ENCODE assay signal across 19 cellular contexts in genomic region chr10:77669892-77670291, GRCh38. TPM values are rescaled to one million over a fixed set of nuclear protein-coding genes. Genes with fewer than 3 reads are reported as not detected.
DNase-seq lines count a peak whose midpoint lies in the region; ATAC-seq and TF ChIP-seq lines count a peak whose summit lies in the region.
"Had no signal": no experiment of that assay in that cellular context is flagged by ENCODE, and none has a peak within 500 bp of the region (broad histone marks: within the 10 kb centered on the region; RNA-seq: fewer than 3 reads in every experiment).

No MANE protein-coding gene starts in this region.

- H3K9me2 ChIP-seq in PC-3 (replicated peaks; ENCODE audit: low read length) = no peaks in the 10 kb centered on the region

- H4K20me1 ChIP-seq in PC-3 (ENCODE audit: low read length) = no peaks in the 10 kb centered on the region

- TF ChIP-seq CTCF in natural killer cell (IDR thresholded peaks at IDR 0.05) (no peak), PC-3 (conservative IDR thresholded peaks at IDR 0.05; ENCODE audit: low read depth, low read length) (no peak), right atrium auricular region (IDR thresholded peaks at IDR 0.05) (no peak)
- no peak for TF ChIP-seq CTCF in CD4-positive, alpha-beta T cell (IDR thresholded peaks at IDR 0.05)

- peaks cover 23 to 27% of the 10 kb centered on the region in 2 donors for H3K27me3 Mint-ChIP-seq in natural killer cell treated with Interleukin-12 subunit alpha and Interleukin-12 subunit beta and Interleukin-15 and Interleukin-18, amount 100 ng/mL, for 72 hours
- peaks cover 13 to 35% of the 10 kb centered on the region in 2 donors for H3K27me3 Mint-ChIP-seq in natural killer cell (ENCODE audit: low read depth in 2 of 2)
- peaks cover 48% of the 10 kb centered on the region for H3K27me3 Mint-ChIP-seq in CD4-positive, alpha-beta T cell

- H3K36me3 ChIP-seq in PC-3 (ENCODE audit: low read depth, low read length) (no peaks in the 10 kb centered on the region), right atrium auricular region (no peaks in the 10 kb centered on the region)

- H3K27ac Mint-ChIP-seq in natural killer cell treated with Interleukin-12 subunit alpha and Interleukin-12 subunit beta and Interleukin-15 and Interleukin-18, amount 100 ng/mL, for 72 hours = no peak overlapping the region
- no peak overlapping the region for H3K27ac Mint-ChIP-seq in natural killer cell
- H3K27ac Mint-ChIP-seq in CD4-positive, alpha-beta T cell = no peak overlapping the region
- H3K27ac Mint-ChIP-seq: CD14-positive monocyte had no signal

- H3K27me3 ChIP-seq in PC-3 (ENCODE audit: low read length) = peaks cover 4% of the 10 kb centered on the region; the same call in 1 of the 2 replicates
- H3K27me3 ChIP-seq in CD4-positive, alpha-beta T cell (ENCODE audit: control insufficient read depth, insufficient read depth, low read length) = no peaks in the 10 kb centered on the region
- H3K27me3 ChIP-seq in right atrium auricular region = no peaks in the 10 kb centered on the region

- no peak overlapping the region for H3K9ac ChIP-seq in PC-3 (ENCODE audit: low read length)

- intact Hi-C loops in natural killer cell (cut with micrococcal nuclease) (no loop called here), PC-3 (cut with micrococcal nuclease) (no loop called here)
- intact Hi-C loops in CD4-positive, alpha-beta T cell (cut with DNase I, micrococcal nuclease) = no loop called here

- H3K27ac ChIP-seq in PC-3 (ENCODE audit: low read length) (no peak overlapping the region), right atrium auricular region (no peak overlapping the region)
- H3K27ac ChIP-seq in CD4-positive, alpha-beta T cell (ENCODE audit: low read depth, low read length) = no peak overlapping the region
- H3K27ac ChIP-seq: HL-60 had no signal

- POLR2A ChIA-PET in PC-3 (lab: Charles Lee; ENCODE audit: unreplicated experiment) = no interaction called here
- POLR2A ChIA-PET in CD4-positive, alpha-beta T cell (lab: Charles Lee) = no interaction called here

- CTCF ChIA-PET in PC-3 (lab: Charles Lee) = no interaction called here
- CTCF ChIA-PET in CD4-positive, alpha-beta T cell (lab: Charles Lee) = no interaction called here

- peak overlapping the region; percentile 26 for H3K4me3 Mint-ChIP-seq in natural killer cell treated with Interleukin-12 subunit alpha and Interleukin-12 subunit beta and Interleukin-15 and Interleukin-18, amount 100 ng/mL, for 72 hours
- H3K4me3 Mint-ChIP-seq in natural killer cell = no peak overlapping the region
- H3K4me3 Mint-ChIP-seq in CD4-positive, alpha-beta T cell = no peak overlapping the region

- ATAC-seq in natural killer cell treated with Interleukin-12 subunit alpha and Interleukin-12 subunit beta and Interleukin-15 and Interleukin-18, amount 100 ng/mL, for 72 hours = no peak
- ATAC-seq in natural killer cell = no peak
- ATAC-seq in PC-3 = peak; percentile 52
- no peak for ATAC-seq in CD4-positive, alpha-beta T cell (ENCODE audit: poor library complexity)

- DNase-seq in natural killer cell treated with Interleukin-12 subunit alpha and Interleukin-12 subunit beta and Interleukin-15 and Interleukin-18, amount 100 ng/mL, for 72 hours (ENCODE audit: low spot score) = no peak
- no peak for DNase-seq in natural killer cell
- DNase-seq in PC-3 = peak; percentile 67
- DNase-seq in fibroblast of peridontal ligament (ENCODE audit: extremely low read depth) = peak; percentile 19
- no peak for DNase-seq in DMS 273 treated with DMSO at 0.1 percent for 48 hours (lab: John Stamatoyannopoulos, UW)
- no peak for DNase-seq in CD4-positive, alpha-beta T cell
- no peak for DNase-seq in right atrium auricular region (ENCODE audit: low spot score)
- DNase-seq in activated T-cell treated with anti-CD3 and anti-CD28 coated beads, Interleukin-2, amount 50 U/mL, for 1 hour = no peak
- DNase-seq: Calu3, DMS79, GF-D8, KG1, NCI-H1105 treated with DMSO at 0.1 percent for 48 hours, NCI-H187 treated with DMSO at 0.1 percent for 48 hours, NCI-H446 treated with DMSO at 0.1 percent for 48 hours, NCI-H774, SIG-M5 had no signal

- peaks cover 12 to 19% of the 10 kb centered on the region in 2 donors for H3K4me1 Mint-ChIP-seq in natural killer cell treated with Interleukin-12 subunit alpha and Interleukin-12 subunit beta and Interleukin-15 and Interleukin-18, amount 100 ng/mL, for 72 hours (ENCODE audit: low read depth in 2 of 2)
- peaks cover 10% of the 10 kb centered on the region in 2 donors for H3K4me1 Mint-ChIP-seq in natural killer cell
- H3K4me1 Mint-ChIP-seq in CD4-positive, alpha-beta T cell (ENCODE audit: low read depth) = no peaks in the 10 kb centered on the region

- no peaks in the 10 kb centered on the region for H3K9me3 Mint-ChIP-seq in natural killer cell treated with Interleukin-12 subunit alpha and Interleukin-12 subunit beta and Interleukin-15 and Interleukin-18, amount 100 ng/mL, for 72 hours
- H3K9me3 Mint-ChIP-seq in natural killer cell = no peaks in the 10 kb centered on the region
- H3K9me3 Mint-ChIP-seq in CD4-positive, alpha-beta T cell = no peaks in the 10 kb centered on the region

- H3K4me1 ChIP-seq in PC-3 (ENCODE audit: insufficient read depth, low read length) (peaks cover 8% of the 10 kb centered on the region; the same call in 1 of the 2 replicates), right atrium auricular region (no peaks in the 10 kb centered on the region)

- no peaks in the 10 kb centered on the region for H3K36me3 Mint-ChIP-seq in natural killer cell treated with Interleukin-12 subunit alpha and Interleukin-12 subunit beta and Interleukin-15 and Interleukin-18, amount 100 ng/mL, for 72 hours
- H3K36me3 Mint-ChIP-seq in natural killer cell = no peaks in the 10 kb centered on the region
- no peaks in the 10 kb centered on the region for H3K36me3 Mint-ChIP-seq in CD4-positive, alpha-beta T cell (ENCODE audit: low read depth)
- H3K36me3 Mint-ChIP-seq: CD14-positive monocyte had no signal

- H2AFZ ChIP-seq in PC-3 (ENCODE audit: low read length) = no peak overlapping the region

- no peaks in the 10 kb centered on the region for H3K79me2 ChIP-seq in PC-3 (ENCODE audit: low read length)

- H3F3A ChIP-seq in PC-3 (ENCODE audit: low read length, unreplicated experiment) = no peaks in the 10 kb centered on the region

- H3K4me2 ChIP-seq in PC-3 (ENCODE audit: low read length) = no peak overlapping the region

- H3K9me3 ChIP-seq in PC-3 (ENCODE audit: low read length) (no peaks in the 10 kb centered on the region), right atrium auricular region (no peaks in the 10 kb centered on the region)
- H3K9me3 ChIP-seq in CD4-positive, alpha-beta T cell (ENCODE audit: control insufficient read depth, low read length) = no peaks in the 10 kb centered on the region

- no peak overlapping the region for H3K4me3 ChIP-seq in PC-3 (ENCODE audit: low read length)
- H3K4me3 ChIP-seq in right atrium auricular region = no peak overlapping the region

- no TSS peak for BruUV-seq in PC-3 (replicated peaks; lab: Mats Ljungman, UMichigan)

RNA-seq across cellular contexts. Expression of gene KCNMA1, which starts 32.3 kb away (rescaled TPM):
- 1 to 10 TPM in 1 of 2 donors, not detected in 1; 2.8 TPM for total RNA-seq in natural killer cell treated with Interleukin-12 subunit alpha and Interleukin-12 subunit beta and Interleukin-15 and Interleukin-18, amount 100 ng/mL, for 72 hours
- total RNA-seq in natural killer cell (1 to 10 TPM in 1 of 3 donors, under 1 TPM in 2; 0.40 to 1.8 (median 0.63) TPM), PC-3 (2014; rRNA removed) (143 and 193 TPM in 2 replicates), right atrium auricular region (1 to 10 TPM; 2.3 to 3.5 TPM)
- total RNA-seq in CD4-positive, alpha-beta T cell = not detected

Comparison
In these comparisons a context has a peak if more than half of its experiments do, and no peak if none do; other contexts are left out.
1. DNase-seq: peak in PC-3 (single experiment) and fibroblast of peridontal ligament (single experiment); none in natural killer cell treated with Interleukin-12 subunit alpha and Interleukin-12 subunit beta and Interleukin-15 and Interleukin-18, amount 100 ng/mL, for 72 hours (single experiment), natural killer cell (single experiment), DMS 273 treated with DMSO at 0.1 percent for 48 hours (single experiment), CD4-positive, alpha-beta T cell (0 of 10), right atrium auricular region (single experiment) and activated T-cell treated with anti-CD3 and anti-CD28 coated beads, Interleukin-2, amount 50 U/mL, for 1 hour (single experiment).
2. RNA of gene KCNMA1, which starts 32.3 kb away (total RNA-seq): 143 to 193 TPM in PC-3; 2.3 to 3.5 TPM in right atrium auricular region, 2.8 TPM in natural killer cell treated with Interleukin-12 subunit alpha and Interleukin-12 subunit beta and Interleukin-15 and Interleukin-18, amount 100 ng/mL, for 72 hours, 0.40 to 1.8 TPM in natural killer cell and not detected in CD4-positive, alpha-beta T cell; every median in the first group is over 10 times any median in the second.